Comparison of ENCODE assay signal across 1 cellular context in the genomic region with DNA sequence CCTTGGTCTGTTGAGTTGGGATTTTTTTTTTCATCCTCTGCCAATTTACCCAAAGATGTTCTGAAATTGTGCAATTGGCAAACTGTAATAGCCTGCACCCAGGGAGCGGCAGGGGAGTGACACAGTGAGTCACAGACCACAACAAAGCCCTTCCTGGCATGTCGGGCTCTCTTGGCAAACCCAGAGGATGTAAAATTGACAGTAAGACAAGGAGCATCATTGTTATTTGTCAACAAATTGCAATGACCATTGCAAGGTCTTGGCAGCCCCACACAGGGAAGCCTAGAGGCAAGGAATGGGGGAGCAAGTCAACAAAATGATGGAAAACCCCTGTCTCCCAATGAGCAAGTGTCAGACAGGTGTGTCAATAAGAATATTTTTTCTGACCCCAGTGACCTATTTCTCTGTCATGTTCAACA.
A peak's percentile ranks its signal among the peaks of the same experiment; 100 is the strongest.
TF ChIP-seq lines count a peak whose summit lies in the region.

No MANE protein-coding gene starts in this region.

TF ChIP-seq in HepG2, 621 proteins besides CTCF, POLR2A, EP300 and RAD21 (continued from another document and continues in another):
- TF ChIP-seq, protein P1, sequence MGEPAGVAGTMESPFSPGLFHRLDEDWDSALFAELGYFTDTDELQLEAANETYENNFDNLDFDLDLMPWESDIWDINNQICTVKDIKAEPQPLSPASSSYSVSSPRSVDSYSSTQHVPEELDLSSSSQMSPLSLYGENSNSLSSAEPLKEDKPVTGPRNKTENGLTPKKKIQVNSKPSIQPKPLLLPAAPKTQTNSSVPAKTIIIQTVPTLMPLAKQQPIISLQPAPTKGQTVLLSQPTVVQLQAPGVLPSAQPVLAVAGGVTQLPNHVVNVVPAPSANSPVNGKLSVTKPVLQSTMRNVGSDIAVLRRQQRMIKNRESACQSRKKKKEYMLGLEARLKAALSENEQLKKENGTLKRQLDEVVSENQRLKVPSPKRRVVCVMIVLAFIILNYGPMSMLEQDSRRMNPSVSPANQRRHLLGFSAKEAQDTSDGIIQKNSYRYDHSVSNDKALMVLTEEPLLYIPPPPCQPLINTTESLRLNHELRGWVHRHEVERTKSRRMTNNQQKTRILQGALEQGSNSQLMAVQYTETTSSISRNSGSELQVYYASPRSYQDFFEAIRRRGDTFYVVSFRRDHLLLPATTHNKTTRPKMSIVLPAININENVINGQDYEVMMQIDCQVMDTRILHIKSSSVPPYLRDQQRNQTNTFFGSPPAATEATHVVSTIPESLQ (CRISPR knock-in tag; conservative IDR thresholded peaks at IDR 0.05), result no peak
- TF ChIP-seq ZNF839 (CRISPR knock-in tag; IDR thresholded peaks at IDR 0.05; ENCODE audit: borderline replicate concordance), result no peak
- TF ChIP-seq, protein P2, sequence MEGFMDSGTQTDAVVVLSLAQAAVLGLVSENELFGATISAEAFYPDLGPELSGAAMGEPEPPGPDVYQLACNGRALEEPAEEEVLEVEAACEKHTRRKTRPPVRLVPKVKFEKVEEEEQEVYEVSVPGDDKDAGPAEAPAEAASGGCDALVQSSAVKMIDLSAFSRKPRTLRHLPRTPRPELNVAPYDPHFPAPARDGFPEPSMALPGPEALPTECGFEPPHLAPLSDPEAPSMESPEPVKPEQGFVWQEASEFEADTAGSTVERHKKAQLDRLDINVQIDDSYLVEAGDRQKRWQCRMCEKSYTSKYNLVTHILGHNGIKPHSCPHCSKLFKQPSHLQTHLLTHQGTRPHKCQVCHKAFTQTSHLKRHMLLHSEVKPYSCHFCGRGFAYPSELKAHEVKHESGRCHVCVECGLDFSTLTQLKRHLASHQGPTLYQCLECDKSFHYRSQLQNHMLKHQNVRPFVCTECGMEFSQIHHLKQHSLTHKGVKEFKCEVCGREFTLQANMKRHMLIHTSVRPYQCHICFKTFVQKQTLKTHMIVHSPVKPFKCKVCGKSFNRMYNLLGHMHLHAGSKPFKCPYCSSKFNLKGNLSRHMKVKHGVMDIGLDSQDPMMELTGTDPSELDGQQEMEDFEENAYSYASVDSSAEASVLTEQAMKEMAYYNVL (CRISPR knock-in tag; IDR thresholded peaks at IDR 0.05; ENCODE audit: borderline replicate concordance), result no peak
- no peak for TF ChIP-seq ZUFSP (CRISPR knock-in tag; IDR thresholded peaks at IDR 0.05; ENCODE audit: borderline replicate concordance)
- TF ChIP-seq, protein P3, sequence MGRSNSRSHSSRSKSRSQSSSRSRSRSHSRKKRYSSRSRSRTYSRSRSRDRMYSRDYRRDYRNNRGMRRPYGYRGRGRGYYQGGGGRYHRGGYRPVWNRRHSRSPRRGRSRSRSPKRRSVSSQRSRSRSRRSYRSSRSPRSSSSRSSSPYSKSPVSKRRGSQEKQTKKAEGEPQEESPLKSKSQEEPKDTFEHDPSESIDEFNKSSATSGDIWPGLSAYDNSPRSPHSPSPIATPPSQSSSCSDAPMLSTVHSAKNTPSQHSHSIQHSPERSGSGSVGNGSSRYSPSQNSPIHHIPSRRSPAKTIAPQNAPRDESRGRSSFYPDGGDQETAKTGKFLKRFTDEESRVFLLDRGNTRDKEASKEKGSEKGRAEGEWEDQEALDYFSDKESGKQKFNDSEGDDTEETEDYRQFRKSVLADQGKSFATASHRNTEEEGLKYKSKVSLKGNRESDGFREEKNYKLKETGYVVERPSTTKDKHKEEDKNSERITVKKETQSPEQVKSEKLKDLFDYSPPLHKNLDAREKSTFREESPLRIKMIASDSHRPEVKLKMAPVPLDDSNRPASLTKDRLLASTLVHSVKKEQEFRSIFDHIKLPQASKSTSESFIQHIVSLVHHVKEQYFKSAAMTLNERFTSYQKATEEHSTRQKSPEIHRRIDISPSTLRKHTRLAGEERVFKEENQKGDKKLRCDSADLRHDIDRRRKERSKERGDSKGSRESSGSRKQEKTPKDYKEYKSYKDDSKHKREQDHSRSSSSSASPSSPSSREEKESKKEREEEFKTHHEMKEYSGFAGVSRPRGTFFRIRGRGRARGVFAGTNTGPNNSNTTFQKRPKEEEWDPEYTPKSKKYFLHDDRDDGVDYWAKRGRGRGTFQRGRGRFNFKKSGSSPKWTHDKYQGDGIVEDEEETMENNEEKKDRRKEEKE (IDR thresholded peaks at IDR 0.05), result no peak
- no peak for TF ChIP-seq ZNF550 (CRISPR knock-in tag; IDR thresholded peaks at IDR 0.05; ENCODE audit: borderline replicate concordance)
- TF ChIP-seq KLF12 (CRISPR knock-in tag; IDR thresholded peaks at IDR 0.05; ENCODE audit: borderline replicate concordance), result no peak
- TF ChIP-seq TBX3 (IDR thresholded peaks at IDR 0.05; ENCODE audit: borderline replicate concordance), result no peak; the same call in 1 of the 2 replicates
- peak; percentile 65; the same call in 1 of the 2 replicates for TF ChIP-seq SOX5 (CRISPR knock-in tag; IDR thresholded peaks at IDR 0.05; ENCODE audit: borderline replicate concordance)
- no peak for TF ChIP-seq TBL1XR1 (IDR thresholded peaks at IDR 0.05; ENCODE audit: borderline replicate concordance, low read length, partially characterized antibody)
- no peak for TF ChIP-seq TMF1 (CRISPR knock-in tag; IDR thresholded peaks at IDR 0.05; ENCODE audit: low read depth)
- no peak for TF ChIP-seq MAFF (IDR thresholded peaks at IDR 0.05; ENCODE audit: low read depth, low read length)
- TF ChIP-seq ZBTB26 (CRISPR knock-in tag; IDR thresholded peaks at IDR 0.05; ENCODE audit: borderline replicate concordance), result no peak
- TF ChIP-seq SMC3 (IDR thresholded peaks at IDR 0.05; ENCODE audit: low read length), result no peak
- TF ChIP-seq ZNF441 (CRISPR knock-in tag; IDR thresholded peaks at IDR 0.05; ENCODE audit: borderline replicate concordance), result no peak
- TF ChIP-seq ZFP36L1 (CRISPR knock-in tag; IDR thresholded peaks at IDR 0.05), result no peak
- no peak for TF ChIP-seq ASH2L (IDR thresholded peaks at IDR 0.05; ENCODE audit: insufficient read length, low read depth, low read length)
- no peak for TF ChIP-seq ZNF276 (CRISPR knock-in tag; IDR thresholded peaks at IDR 0.05; ENCODE audit: low read depth)
- TF ChIP-seq CBX1 (IDR thresholded peaks at IDR 0.05; ENCODE audit: low read depth), result no peak
- TF ChIP-seq, protein P4, sequence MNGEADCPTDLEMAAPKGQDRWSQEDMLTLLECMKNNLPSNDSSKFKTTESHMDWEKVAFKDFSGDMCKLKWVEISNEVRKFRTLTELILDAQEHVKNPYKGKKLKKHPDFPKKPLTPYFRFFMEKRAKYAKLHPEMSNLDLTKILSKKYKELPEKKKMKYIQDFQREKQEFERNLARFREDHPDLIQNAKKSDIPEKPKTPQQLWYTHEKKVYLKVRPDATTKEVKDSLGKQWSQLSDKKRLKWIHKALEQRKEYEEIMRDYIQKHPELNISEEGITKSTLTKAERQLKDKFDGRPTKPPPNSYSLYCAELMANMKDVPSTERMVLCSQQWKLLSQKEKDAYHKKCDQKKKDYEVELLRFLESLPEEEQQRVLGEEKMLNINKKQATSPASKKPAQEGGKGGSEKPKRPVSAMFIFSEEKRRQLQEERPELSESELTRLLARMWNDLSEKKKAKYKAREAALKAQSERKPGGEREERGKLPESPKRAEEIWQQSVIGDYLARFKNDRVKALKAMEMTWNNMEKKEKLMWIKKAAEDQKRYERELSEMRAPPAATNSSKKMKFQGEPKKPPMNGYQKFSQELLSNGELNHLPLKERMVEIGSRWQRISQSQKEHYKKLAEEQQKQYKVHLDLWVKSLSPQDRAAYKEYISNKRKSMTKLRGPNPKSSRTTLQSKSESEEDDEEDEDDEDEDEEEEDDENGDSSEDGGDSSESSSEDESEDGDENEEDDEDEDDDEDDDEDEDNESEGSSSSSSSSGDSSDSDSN (CRISPR knock-in tag; IDR thresholded peaks at IDR 0.05), result no peak
- TF ChIP-seq, protein P5, sequence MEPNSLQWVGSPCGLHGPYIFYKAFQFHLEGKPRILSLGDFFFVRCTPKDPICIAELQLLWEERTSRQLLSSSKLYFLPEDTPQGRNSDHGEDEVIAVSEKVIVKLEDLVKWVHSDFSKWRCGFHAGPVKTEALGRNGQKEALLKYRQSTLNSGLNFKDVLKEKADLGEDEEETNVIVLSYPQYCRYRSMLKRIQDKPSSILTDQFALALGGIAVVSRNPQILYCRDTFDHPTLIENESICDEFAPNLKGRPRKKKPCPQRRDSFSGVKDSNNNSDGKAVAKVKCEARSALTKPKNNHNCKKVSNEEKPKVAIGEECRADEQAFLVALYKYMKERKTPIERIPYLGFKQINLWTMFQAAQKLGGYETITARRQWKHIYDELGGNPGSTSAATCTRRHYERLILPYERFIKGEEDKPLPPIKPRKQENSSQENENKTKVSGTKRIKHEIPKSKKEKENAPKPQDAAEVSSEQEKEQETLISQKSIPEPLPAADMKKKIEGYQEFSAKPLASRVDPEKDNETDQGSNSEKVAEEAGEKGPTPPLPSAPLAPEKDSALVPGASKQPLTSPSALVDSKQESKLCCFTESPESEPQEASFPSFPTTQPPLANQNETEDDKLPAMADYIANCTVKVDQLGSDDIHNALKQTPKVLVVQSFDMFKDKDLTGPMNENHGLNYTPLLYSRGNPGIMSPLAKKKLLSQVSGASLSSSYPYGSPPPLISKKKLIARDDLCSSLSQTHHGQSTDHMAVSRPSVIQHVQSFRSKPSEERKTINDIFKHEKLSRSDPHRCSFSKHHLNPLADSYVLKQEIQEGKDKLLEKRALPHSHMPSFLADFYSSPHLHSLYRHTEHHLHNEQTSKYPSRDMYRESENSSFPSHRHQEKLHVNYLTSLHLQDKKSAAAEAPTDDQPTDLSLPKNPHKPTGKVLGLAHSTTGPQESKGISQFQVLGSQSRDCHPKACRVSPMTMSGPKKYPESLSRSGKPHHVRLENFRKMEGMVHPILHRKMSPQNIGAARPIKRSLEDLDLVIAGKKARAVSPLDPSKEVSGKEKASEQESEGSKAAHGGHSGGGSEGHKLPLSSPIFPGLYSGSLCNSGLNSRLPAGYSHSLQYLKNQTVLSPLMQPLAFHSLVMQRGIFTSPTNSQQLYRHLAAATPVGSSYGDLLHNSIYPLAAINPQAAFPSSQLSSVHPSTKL (CRISPR knock-in tag; IDR thresholded peaks at IDR 0.05), result peak; percentile 67
- TF ChIP-seq PRPF4 (IDR thresholded peaks at IDR 0.05; ENCODE audit: low read depth, low read length, poor library complexity, severe bottlenecking), result no peak
- TF ChIP-seq SOX13 (IDR thresholded peaks at IDR 0.05), result peak; percentile 64
- peak in 1 of 2 experiments; percentile 70; a peak in 1 of 4 replicates for TF ChIP-seq SOX13 (CRISPR knock-in tag; conservative IDR thresholded peaks at IDR 0.05 in 1 of 2, IDR thresholded peaks at IDR 0.05 in 1 of 2)
- no peak for TF ChIP-seq XBP1 (CRISPR knock-in tag; IDR thresholded peaks at IDR 0.05)
- no peak for TF ChIP-seq ZNF280D (CRISPR knock-in tag; IDR thresholded peaks at IDR 0.05)
- no peak for TF ChIP-seq E2F5 (CRISPR knock-in tag; conservative IDR thresholded peaks at IDR 0.05)
- TF ChIP-seq ZNF24 (IDR thresholded peaks at IDR 0.05), result no peak
